ENCODE assay signal across 10 cellular contexts in the genomic region with DNA sequence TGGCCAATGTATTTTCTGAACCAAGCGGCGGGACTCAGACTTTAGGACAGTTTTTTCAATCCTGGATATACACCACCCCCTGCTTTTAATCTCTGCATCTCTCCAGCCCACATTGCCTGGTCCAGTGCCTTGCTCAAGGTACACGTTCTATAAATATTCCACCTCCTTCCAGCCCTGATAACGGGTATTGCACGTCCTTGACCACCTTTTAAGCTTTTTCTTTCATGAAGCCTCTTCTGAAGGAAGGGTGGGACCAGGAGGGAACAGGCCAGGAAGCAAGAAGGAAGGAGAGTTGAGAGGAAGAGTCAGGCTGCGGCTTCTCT. TPM values are rescaled to one million over a fixed set of nuclear protein-coding genes. Genes with fewer than 3 reads are reported as not detected.
A peak's percentile ranks its signal among the peaks of the same experiment; 100 is the strongest.
DNase-seq lines count a peak whose midpoint lies in the region; ATAC-seq, FAIRE-seq and TF ChIP-seq lines count a peak whose summit lies in the region.
"Had no signal": no experiment of that assay in that cellular context is flagged by ENCODE, and none has a peak within 500 bp of the region (broad histone marks: within the 10 kb centered on the region; RNA-seq: fewer than 3 reads in every experiment).

No MANE protein-coding gene starts in this region.

- peaks cover 10% of the 10 kb centered on the region for H3K27me3 Mint-ChIP-seq in GM23338 (ENCODE audit: insufficient read depth, low read depth, poor library complexity)
- H3K27me3 Mint-ChIP-seq in brain, result peaks cover 28% of the 10 kb centered on the region
- H3K27me3 Mint-ChIP-seq in effector memory CD8-positive, alpha-beta T cell, result no peaks in the 10 kb centered on the region

- ATAC-seq in GM23338 (no peak), GM21529 (IDR thresholded peaks at IDR 0.05; ENCODE audit: unreplicated experiment) (no peak)
- ATAC-seq in effector memory CD8-positive, alpha-beta T cell (replicated peaks), result no peak

- H3K9ac ChIP-seq in kidney (ENCODE audit: low read length in 2 of 2), result peak overlapping the region in 1 of 2 donors; percentile 86

- H3K9me2 ChIP-seq in GM23338 (ENCODE audit: insufficient read depth), result no peaks in the 10 kb centered on the region

- H3K9me3 ChIP-seq in kidney (ENCODE audit: control insufficient read depth in 1 of 2, low read length in 2 of 2), result no peaks in the 10 kb centered on the region
- no peaks in the 10 kb centered on the region for H3K9me3 ChIP-seq in small intestine (ENCODE audit: control insufficient read depth, low read depth)

- no peaks in the 10 kb centered on the region for H3K27me3 ChIP-seq in GM23338 (ENCODE audit: insufficient read depth)
- H3K27me3 ChIP-seq in small intestine (ENCODE audit: control insufficient read depth in 2 of 2, insufficient read depth in 2 of 2, low read length in 2 of 2), result no peaks in the 10 kb centered on the region

- H3K27ac Mint-ChIP-seq in GM23338 (peak overlapping the region; percentile 38; the same call in 1 of the 2 replicates), brain (peak overlapping the region in 4 of 5 experiments; percentile 46 to 95 (median 76))
- no peak overlapping the region for H3K27ac Mint-ChIP-seq in effector memory CD8-positive, alpha-beta T cell

- H3K79me2 ChIP-seq in GM23338 (replicated peaks; ENCODE audit: insufficient read depth), result no peaks in the 10 kb centered on the region

- H3K27ac ChIP-seq in GM23338 (ENCODE audit: low read depth), result peak overlapping the region; percentile 19; the same call in 1 of the 2 replicates
- peak overlapping the region; percentile 78 to 93 for H3K27ac ChIP-seq in kidney (ENCODE audit: low read depth in 2 of 2, low read length in 2 of 2)
- H3K27ac ChIP-seq in small intestine (ENCODE audit: low read depth in 1 of 2, low read length in 1 of 2), result peak overlapping the region; percentile 92 to 97
- H3K27ac ChIP-seq: SK-N-MC had no signal

- H2AFZ ChIP-seq in GM23338, result peak overlapping the region; percentile 84; the same call in 1 of the 2 replicates

- H3K4me2 ChIP-seq in GM23338, result peak overlapping the region; percentile 66

- TF ChIP-seq CTCF in GM23338 (conservative IDR thresholded peaks at IDR 0.05; ENCODE audit: low read depth in 2 of 2) (no peak), brain (conservative IDR thresholded peaks at IDR 0.05) (no peak), kidney (IDR thresholded peaks at IDR 0.05; ENCODE audit: borderline replicate concordance, extremely low read depth, insufficient read depth) (no peak)

- H3K9me3 Mint-ChIP-seq in GM23338, result no peaks in the 10 kb centered on the region
- no peaks in the 10 kb centered on the region for H3K9me3 Mint-ChIP-seq in brain
- no peaks in the 10 kb centered on the region for H3K9me3 Mint-ChIP-seq in effector memory CD8-positive, alpha-beta T cell

- intact Hi-C loops in kidney (cut with DNase I), result no loop called here

- H3K4me3 Mint-ChIP-seq in GM23338 (no peak overlapping the region), brain (peak overlapping the region in 1 of 5 experiments; percentile 77)
- no peak overlapping the region for H3K4me3 Mint-ChIP-seq in effector memory CD8-positive, alpha-beta T cell

- no peaks in the 10 kb centered on the region for H4K20me1 ChIP-seq in GM23338 (replicated peaks; ENCODE audit: insufficient read depth)

- H3K4me1 ChIP-seq in GM23338 (ENCODE audit: insufficient read depth), result peaks cover 45% of the 10 kb centered on the region
- peaks cover 17 to 19% of the 10 kb centered on the region in 2 donors for H3K4me1 ChIP-seq in kidney (ENCODE audit: control insufficient read depth in 1 of 2, insufficient read depth in 1 of 2, low read depth in 1 of 2, low read length in 2 of 2)
- peaks cover 2 to 3% of the 10 kb centered on the region in 2 donors for H3K4me1 ChIP-seq in small intestine (ENCODE audit: control insufficient read depth in 2 of 2, insufficient read depth in 1 of 2, low read depth in 1 of 2, low read length in 1 of 2)

- H3K4me1 Mint-ChIP-seq in GM23338 (peaks cover 54% of the 10 kb centered on the region), brain (peaks cover 33% of the 10 kb centered on the region)
- H3K4me1 Mint-ChIP-seq in effector memory CD8-positive, alpha-beta T cell (ENCODE audit: low read depth in 2 of 2), result no peaks in the 10 kb centered on the region

- no peaks in the 10 kb centered on the region for H3K36me3 ChIP-seq in GM23338 (ENCODE audit: insufficient read depth)
- peaks cover 2 to 8% of the 10 kb centered on the region in 2 donors for H3K36me3 ChIP-seq in kidney (ENCODE audit: control insufficient read depth in 1 of 2, insufficient read depth in 2 of 2, low read length in 2 of 2)
- peaks cover 2 to 6% of the 10 kb centered on the region in 2 donors for H3K36me3 ChIP-seq in small intestine (ENCODE audit: control insufficient read depth in 2 of 2, insufficient read depth in 2 of 2, low read length in 2 of 2)

- H3K4me3 ChIP-seq in GM23338, result no peak overlapping the region; the same call in 1 of the 2 replicates
- H3K4me3 ChIP-seq in kidney (ENCODE audit: low read length in 2 of 2), result peak overlapping the region in 1 of 2 donors; percentile 62
- no peak overlapping the region for H3K4me3 ChIP-seq in small intestine (ENCODE audit: low read depth in 1 of 2, low read length in 2 of 2)
- H3K4me3 ChIP-seq: SK-N-MC had no signal

- FAIRE-seq in kidney (lab: Jason Lieb, UNC) (no peak), small intestine (lab: Jason Lieb, UNC) (no peak)

- DNase-seq in GM23338 (ENCODE audit: low spot score) (no peak), kidney (no peak), small intestine (no peak), AG08396 (ENCODE audit: low spot score) (no peak)
- no peak for DNase-seq in activated CD4-positive, alpha-beta T cell treated with anti-CD3 and anti-CD28 coated beads, Interleukin-2, amount 50 U/mL, for 4 hours
- no peak for DNase-seq in effector memory CD8-positive, alpha-beta T cell

- 38 to 54% (median 54%) methylated on average over 6 of the region's 6 CpGs for WGBS in small intestine, 3 donors

- H3F3A ChIP-seq in GM23338 (replicated peaks; ENCODE audit: low read depth), result no peaks in the 10 kb centered on the region; the same call in 1 of the 2 replicates

- H3K36me3 Mint-ChIP-seq in GM23338 (ENCODE audit: low read depth) (no peaks in the 10 kb centered on the region; the same call in 1 of the 3 replicates), brain (no peaks in the 10 kb centered on the region)
- H3K36me3 Mint-ChIP-seq in effector memory CD8-positive, alpha-beta T cell (ENCODE audit: insufficient read depth), result no peaks in the 10 kb centered on the region

TF ChIP-seq in GM23338, 12 proteins besides CTCF, POLR2A, EP300 and RAD21 (continues in another document):
- no peak for TF ChIP-seq EZH2 (IDR thresholded peaks at IDR 0.05; ENCODE audit: low read depth, unreplicated experiment)

RNA-seq across cellular contexts. Expression of gene S100A16, which starts 3.4 kb away (rescaled TPM):
- total RNA-seq in GM23338 (2014; rRNA removed; shearing (Covaris generic)), result 10.6 and 20.4 TPM in 2 replicates
- 10.5 and 13.0 TPM in 2 replicates for polyA plus RNA-seq in GM23338 (2016; fragmentation: Nextera tagmentation; extraction: Ambion mirVana)
- 36.7 TPM for polyA plus RNA-seq in brain (ENCODE audit: insufficient read depth, low read depth, low replicate concordance)
- total RNA-seq in kidney, result 119 TPM
- 174 TPM for polyA plus RNA-seq in kidney (ENCODE audit: insufficient read depth, low read depth, low replicate concordance)
- 100 to 1,000 TPM; 275 to 389 (median 355) TPM for polyA plus RNA-seq in small intestine

RNA-seq across cellular contexts. Expression of gene S100A14, which starts 6.6 kb away (rescaled TPM):
- 0.28 TPM in 1 of 2 replicates, not detected in the other for total RNA-seq in GM23338 (2014; rRNA removed; shearing (Covaris generic))
- 0.53 and 0.64 TPM in 2 replicates for polyA plus RNA-seq in GM23338 (2016; fragmentation: Nextera tagmentation; extraction: Ambion mirVana)
- 0.39 TPM for polyA plus RNA-seq in brain (ENCODE audit: insufficient read depth, low read depth, low replicate concordance)
- 75.9 TPM for total RNA-seq in kidney
- polyA plus RNA-seq in kidney (ENCODE audit: insufficient read depth, low read depth, low replicate concordance), result 35.6 TPM
- polyA plus RNA-seq in small intestine, result 100 to 1,000 TPM; 356 to 952 (median 764) TPM

RNA-seq across cellular contexts. Expression of gene S100A13, which starts 17.8 kb away (rescaled TPM):
- total RNA-seq in GM23338 (2014; rRNA removed; shearing (Covaris generic)), result 32.7 and 35.3 TPM in 2 replicates
- polyA plus RNA-seq in GM23338 (2016; fragmentation: Nextera tagmentation; extraction: Ambion mirVana) (165 and 182 TPM in 2 replicates), brain (ENCODE audit: insufficient read depth, low read depth, low replicate concordance) (198 TPM), kidney (ENCODE audit: insufficient read depth, low read depth, low replicate concordance) (299 TPM), small intestine (100 to 1,000 TPM in 2 of 3 donors, 10 to 100 TPM in 1; 50.1 to 132 (median 106) TPM)
- 225 TPM for total RNA-seq in kidney

RNA-seq across cellular contexts. Expression of gene S100A1, which starts 18.7 kb away (rescaled TPM):
- 0.66 TPM in 1 of 2 replicates, not detected in the other for total RNA-seq in GM23338 (2014; rRNA removed; shearing (Covaris generic))
- polyA plus RNA-seq in GM23338 (2016; fragmentation: Nextera tagmentation; extraction: Ambion mirVana), result 0.13 TPM in 1 of 2 replicates, not detected in the other
- polyA plus RNA-seq in brain (ENCODE audit: insufficient read depth, low read depth, low replicate concordance), result 570 TPM
- total RNA-seq in kidney, result 83.1 TPM
- 332 TPM for polyA plus RNA-seq in kidney (ENCODE audit: insufficient read depth, low read depth, low replicate concordance)
- 10 to 100 TPM in 1 of 3 donors, 1 to 10 TPM in 2; 2.9 to 13.5 (median 4.0) TPM for polyA plus RNA-seq in small intestine
- total RNA-seq: ureter had no signal

RNA-seq across cellular contexts. Expression of gene CHTOP, which starts 24.3 kb away (rescaled TPM):
- total RNA-seq in GM23338 (2014; rRNA removed; shearing (Covaris generic)), result 68.9 and 73.4 TPM in 2 replicates
- polyA plus RNA-seq in GM23338 (2016; fragmentation: Nextera tagmentation; extraction: Ambion mirVana), result 86.6 and 97.8 TPM in 2 replicates
- 85.1 TPM for polyA plus RNA-seq in brain (ENCODE audit: insufficient read depth, low read depth, low replicate concordance)
- total RNA-seq in kidney, result 83.6 TPM
- polyA plus RNA-seq in kidney (ENCODE audit: insufficient read depth, low read depth, low replicate concordance), result 71.1 TPM
- polyA plus RNA-seq in small intestine, result 10 to 100 TPM; 40.3 to 54.4 (median 44.5) TPM

Comparison
In these comparisons a context has a peak if more than half of its experiments do, and no peak if none do; other contexts are left out.
1. H3K27ac ChIP-seq: peak in every context shown above with its lines; median percentile 94 in small intestine; 86 in kidney; 19 in GM23338.
2. H3K27ac Mint-ChIP-seq: peak in GM23338 (single experiment) and brain (4 of 5); none in effector memory CD8-positive, alpha-beta T cell (0 of 2).
3. RNA of gene S100A14, which starts 6.6 kb away (polyA plus RNA-seq): 356 to 952 TPM in small intestine and 35.6 TPM in kidney (single experiment); 0.53 to 0.64 TPM in GM23338 and 0.39 TPM in brain (single experiment); every median in the first group is over 10 times any median in the second.